8 cellular contexts compared by ENCODE assay signal in genomic region chr22:30609260-30610185, GRCh38. TPM values are rescaled to one million over a fixed set of nuclear protein-coding genes. Genes with fewer than 3 reads are reported as not detected.
DNase-seq lines count a peak whose midpoint lies in the region; ATAC-seq and TF ChIP-seq lines count a peak whose summit lies in the region.

No MANE protein-coding gene starts in this region.

- peaks cover 2% of the 10 kb centered on the region for H3K79me2 ChIP-seq in trophoblast cell (ENCODE audit: control insufficient read depth, insufficient read depth, low read length, poor library complexity)

- peak overlapping the region; percentile 30 for H4K8ac ChIP-seq in trophoblast cell (ENCODE audit: low read depth, low read length)

- H2BK5ac ChIP-seq in trophoblast cell (ENCODE audit: low read depth, low read length, poor library complexity), result no peak overlapping the region

- WGBS in trophoblast cell (ENCODE audit: extremely low coverage, insufficient coverage, insufficient read length), result no CpG with 5 or more reads among the region's 17 CpGs

- no peak overlapping the region for H3K14ac ChIP-seq in trophoblast cell (ENCODE audit: low read length)

- H3K27me3 ChIP-seq in trophoblast cell (ENCODE audit: insufficient read depth, low read length), result no peaks in the 10 kb centered on the region

- peak; percentile 33 for DNase-seq in GM04503 (ENCODE audit: low read depth)
- peak; percentile 34 for DNase-seq in T1000 (lab: John Stamatoyannopoulos, UW)
- peak; percentile 77 for DNase-seq in fibroblast of the aortic adventitia (ENCODE audit: low read depth)
- DNase-seq in trophoblast cell, result peak; percentile 35 to 66
- DNase-seq in NK-92 (lab: John Stamatoyannopoulos, UW; ENCODE audit: unreplicated experiment), result no peak

- no peaks in the 10 kb centered on the region for H3K9me3 ChIP-seq in trophoblast cell (ENCODE audit: insufficient read depth, low read depth, low read length)

- no peak overlapping the region for H3K9ac ChIP-seq in trophoblast cell (ENCODE audit: low read length)

- no peak overlapping the region for H3K23ac ChIP-seq in trophoblast cell (ENCODE audit: low read length)

- H2BK12ac ChIP-seq in trophoblast cell (ENCODE audit: low read length), result no peak overlapping the region

- H3K79me1 ChIP-seq in trophoblast cell (ENCODE audit: low read length), result peaks cover 7% of the 10 kb centered on the region

- H4K91ac ChIP-seq in trophoblast cell (ENCODE audit: low read depth, low read length), result no peak overlapping the region

- H4K12ac ChIP-seq in trophoblast cell (ENCODE audit: low read depth, low read length), result no peak overlapping the region

- H2AFZ ChIP-seq in trophoblast cell (ENCODE audit: insufficient read depth, low read length, poor library complexity), result no peak overlapping the region

- H3K36me3 ChIP-seq in trophoblast cell (ENCODE audit: control insufficient read depth in 1 of 2, insufficient read depth in 2 of 2, low read length in 2 of 2), result no peaks in the 10 kb centered on the region

- peaks cover 9 to 13% of the 10 kb centered on the region in 2 experiments for H3K4me1 ChIP-seq in trophoblast cell (ENCODE audit: control insufficient read depth in 1 of 2, insufficient read depth in 2 of 2, low read length in 2 of 2)

- H2AK5ac ChIP-seq in trophoblast cell (ENCODE audit: low read length), result no peak overlapping the region

- H3K18ac ChIP-seq in trophoblast cell (ENCODE audit: low read length), result no peak overlapping the region

- peak overlapping the region; percentile 13 for H3K4me2 ChIP-seq in trophoblast cell (ENCODE audit: low read length)

- H3K4me3 ChIP-seq in fibroblast of the aortic adventitia (ENCODE audit: low read depth, low read length) (no peak overlapping the region), trophoblast cell (ENCODE audit: low read depth, low read length) (no peak overlapping the region)

- no peak overlapping the region for H3K4ac ChIP-seq in trophoblast cell (ENCODE audit: low read depth, low read length)

- H2BK120ac ChIP-seq in trophoblast cell (ENCODE audit: insufficient read depth, low read length, poor library complexity), result no peak overlapping the region

- ATAC-seq in HG02870 (IDR thresholded peaks at IDR 0.05; ENCODE audit: unreplicated experiment) (peak; percentile 45), HG03342 (IDR thresholded peaks at IDR 0.05; ENCODE audit: unreplicated experiment) (no peak), HG02938 (IDR thresholded peaks at IDR 0.05; ENCODE audit: unreplicated experiment) (no peak)

- H3K27ac ChIP-seq in trophoblast cell (ENCODE audit: low read depth, low read length), result peak overlapping the region; percentile 7

- TF ChIP-seq CTCF in fibroblast of the aortic adventitia (IDR thresholded peaks at IDR 0.05; ENCODE audit: insufficient read depth, low read length), result no peak

RNA-seq across cellular contexts. Expression of gene TCN2, which starts 2.5 kb away (rescaled TPM):
- 13.9 and 17.7 TPM in 2 replicates for total RNA-seq in fibroblast of the aortic adventitia (ENCODE audit: low replicate concordance)
- polyA plus RNA-seq in trophoblast cell (2013), result 2.2 and 2.5 TPM in 2 replicates

RNA-seq across cellular contexts. Expression of gene PES1, which starts 17.8 kb away (rescaled TPM):
- total RNA-seq in fibroblast of the aortic adventitia (ENCODE audit: low replicate concordance), result 54.9 and 189 TPM in 2 replicates
- polyA plus RNA-seq in trophoblast cell (2013), result 50.6 and 53.6 TPM in 2 replicates

RNA-seq across cellular contexts. Expression of gene SLC35E4, which starts 26.1 kb away (rescaled TPM):
- total RNA-seq in fibroblast of the aortic adventitia (ENCODE audit: low replicate concordance), result 5.1 and 19.7 TPM in 2 replicates
- 1.1 and 1.2 TPM in 2 replicates for polyA plus RNA-seq in trophoblast cell (2013)

RNA-seq across cellular contexts. Expression of gene GAL3ST1, which starts 35.1 kb away (rescaled TPM):
- not detected in 2 replicates for total RNA-seq in fibroblast of the aortic adventitia (ENCODE audit: low replicate concordance)
- 4.5 and 5.3 TPM in 2 replicates for polyA plus RNA-seq in trophoblast cell (2013)

RNA-seq across cellular contexts. Expression of gene DUSP18, which starts 58.2 kb away (rescaled TPM):
- total RNA-seq in fibroblast of the aortic adventitia (ENCODE audit: low replicate concordance), result 8.4 and 18.5 TPM in 2 replicates
- 4.8 and 5.0 TPM in 2 replicates for polyA plus RNA-seq in trophoblast cell (2013)
